In the genomic region with DNA sequence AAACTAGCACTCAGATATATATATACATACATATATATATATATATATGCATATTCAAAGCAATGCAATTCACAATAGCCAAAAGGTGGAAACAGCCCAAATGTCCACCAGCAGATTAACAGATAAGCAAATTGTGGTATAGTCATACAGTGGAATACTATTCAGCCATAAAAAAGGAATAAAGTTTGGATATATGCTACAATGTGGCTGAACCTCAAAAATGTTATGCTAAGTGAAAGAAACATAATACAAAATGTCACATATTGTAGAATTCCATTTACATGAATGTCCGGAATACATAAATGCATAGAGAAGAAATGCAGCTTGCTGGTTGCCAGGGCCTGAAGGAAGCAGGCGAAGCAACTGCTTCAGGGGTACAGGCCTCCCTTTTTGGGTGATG, we compare ENCODE assay signal across 7 cellular contexts.
"Had no signal": no experiment of that assay in that cellular context is flagged by ENCODE, and none has a peak within 500 bp of the region (broad histone marks: within the 10 kb centered on the region; RNA-seq: fewer than 3 reads in every experiment).

No MANE protein-coding gene starts in this region.

- FAIRE-seq: HepG2, HTR-8/SVneo had no signal

- DNase-seq: KBM-7, KG1 had no signal

- H3K4me2 ChIP-seq: KMS-11 had no signal

- H3K9ac ChIP-seq: KMS-11 had no signal

- ATAC-seq: HepG2 had no signal

- H3K27me3 Mint-ChIP-seq: IgD-negative memory B cell had no signal

- H3K36me3 Mint-ChIP-seq: IgD-negative memory B cell had no signal

- H3K27ac ChIP-seq: HL-60, KMS-11 had no signal

- H3K27ac Mint-ChIP-seq: IgD-negative memory B cell had no signal

- H3K4me3 Mint-ChIP-seq: IgD-negative memory B cell had no signal
